ENCODE assay signal across 8 cellular contexts in genomic region chr13:40189885-40190655, GRCh38.
DNase-seq lines count a peak whose midpoint lies in the region; ATAC-seq and TF ChIP-seq lines count a peak whose summit lies in the region.

No MANE protein-coding gene starts in this region.

- no peaks in the 10 kb centered on the region for H3K36me3 Mint-ChIP-seq in GM23338 (ENCODE audit: low read depth)
- H3K36me3 Mint-ChIP-seq in activated naive CD8-positive, alpha-beta T cell treated with anti-CD3 and anti-CD28 coated beads for 36 hours, result peaks cover 7% of the 10 kb centered on the region
- no peaks in the 10 kb centered on the region for H3K36me3 Mint-ChIP-seq in natural killer cell treated with Interleukin-12 subunit alpha and Interleukin-12 subunit beta and Interleukin-15 and Interleukin-18, amount 100 ng/mL, for 72 hours

- no peaks in the 10 kb centered on the region for H3K9me2 ChIP-seq in GM23338 (ENCODE audit: insufficient read depth)

- H3K27ac ChIP-seq in GM23338 (ENCODE audit: low read depth) (no peak overlapping the region), right atrium auricular region (peak overlapping the region; percentile 63 to 84)

- intact Hi-C loops in sciatic nerve (cut with DNase I), result no loop called here

- peak overlapping the region; percentile 47; the same call in 1 of the 2 replicates for H2AFZ ChIP-seq in GM23338

- peaks cover 28% of the 10 kb centered on the region for H3K4me1 Mint-ChIP-seq in GM23338
- H3K4me1 Mint-ChIP-seq in activated naive CD8-positive, alpha-beta T cell treated with anti-CD3 and anti-CD28 coated beads for 36 hours, result peaks cover 77% of the 10 kb centered on the region
- H3K4me1 Mint-ChIP-seq in natural killer cell treated with Interleukin-12 subunit alpha and Interleukin-12 subunit beta and Interleukin-15 and Interleukin-18, amount 100 ng/mL, for 72 hours (ENCODE audit: low read depth in 2 of 2), result peaks cover 19 to 27% of the 10 kb centered on the region in 2 donors

- H3K9me3 ChIP-seq in right atrium auricular region, result no peaks in the 10 kb centered on the region

- no peak overlapping the region for H3K4me3 Mint-ChIP-seq in GM23338
- peak overlapping the region; percentile 45 for H3K4me3 Mint-ChIP-seq in activated naive CD8-positive, alpha-beta T cell treated with anti-CD3 and anti-CD28 coated beads for 36 hours
- H3K4me3 Mint-ChIP-seq in natural killer cell treated with Interleukin-12 subunit alpha and Interleukin-12 subunit beta and Interleukin-15 and Interleukin-18, amount 100 ng/mL, for 72 hours, result no peak overlapping the region

- H3K27ac Mint-ChIP-seq in GM23338, result no peak overlapping the region
- peak overlapping the region; percentile 95 for H3K27ac Mint-ChIP-seq in activated naive CD8-positive, alpha-beta T cell treated with anti-CD3 and anti-CD28 coated beads for 36 hours
- H3K27ac Mint-ChIP-seq in natural killer cell treated with Interleukin-12 subunit alpha and Interleukin-12 subunit beta and Interleukin-15 and Interleukin-18, amount 100 ng/mL, for 72 hours, result peak overlapping the region in 1 of 2 donors; percentile 70

- no peaks in the 10 kb centered on the region for H3K9me3 Mint-ChIP-seq in GM23338
- H3K9me3 Mint-ChIP-seq in activated naive CD8-positive, alpha-beta T cell treated with anti-CD3 and anti-CD28 coated beads for 36 hours, result no peaks in the 10 kb centered on the region
- H3K9me3 Mint-ChIP-seq in natural killer cell treated with Interleukin-12 subunit alpha and Interleukin-12 subunit beta and Interleukin-15 and Interleukin-18, amount 100 ng/mL, for 72 hours, result no peaks in the 10 kb centered on the region

- ATAC-seq in GM23338, result peak; percentile 46
- ATAC-seq in sciatic nerve, result peak; percentile 57
- no peak for ATAC-seq in GM19397 (IDR thresholded peaks at IDR 0.05; ENCODE audit: unreplicated experiment)
- ATAC-seq in natural killer cell treated with Interleukin-12 subunit alpha and Interleukin-12 subunit beta and Interleukin-15 and Interleukin-18, amount 100 ng/mL, for 72 hours, result no peak

- H3K27me3 Mint-ChIP-seq in GM23338 (ENCODE audit: insufficient read depth, low read depth, poor library complexity), result peaks cover 3% of the 10 kb centered on the region
- no peaks in the 10 kb centered on the region for H3K27me3 Mint-ChIP-seq in activated naive CD8-positive, alpha-beta T cell treated with anti-CD3 and anti-CD28 coated beads for 36 hours
- peaks cover 12 to 13% of the 10 kb centered on the region in 2 donors for H3K27me3 Mint-ChIP-seq in natural killer cell treated with Interleukin-12 subunit alpha and Interleukin-12 subunit beta and Interleukin-15 and Interleukin-18, amount 100 ng/mL, for 72 hours

- H3K4me3 ChIP-seq in GM23338 (no peak overlapping the region), right atrium auricular region (no peak overlapping the region)

- TF ChIP-seq CTCF in GM23338 (conservative IDR thresholded peaks at IDR 0.05; ENCODE audit: low read depth in 2 of 2) (no peak), right atrium auricular region (IDR thresholded peaks at IDR 0.05) (no peak)

- no peak overlapping the region for H3K4me2 ChIP-seq in GM23338

- H3K36me3 ChIP-seq in GM23338 (ENCODE audit: insufficient read depth) (no peaks in the 10 kb centered on the region), right atrium auricular region (no peaks in the 10 kb centered on the region)

- H4K20me1 ChIP-seq in GM23338 (replicated peaks; ENCODE audit: insufficient read depth), result no peaks in the 10 kb centered on the region

- H3K4me1 ChIP-seq in GM23338 (ENCODE audit: insufficient read depth) (peaks cover 9% of the 10 kb centered on the region; the same call in 1 of the 2 replicates), right atrium auricular region (peaks cover 0 to 43% of the 10 kb centered on the region in 2 donors)

- H3K27me3 ChIP-seq in GM23338 (ENCODE audit: insufficient read depth) (no peaks in the 10 kb centered on the region), right atrium auricular region (no peaks in the 10 kb centered on the region)

- DNase-seq in GM23338 (ENCODE audit: low spot score) (no peak), right atrium auricular region (ENCODE audit: low spot score) (no peak), sciatic nerve (ENCODE audit: low spot score) (no peak), KG1 (lab: John Stamatoyannopoulos, UW) (no peak), NCI-H2196 treated with DMSO at 0.1 percent for 48 hours (lab: John Stamatoyannopoulos, UW; ENCODE audit: unreplicated experiment) (no peak)
- no peak for DNase-seq in activated naive CD8-positive, alpha-beta T cell treated with anti-CD3 and anti-CD28 coated beads for 36 hours
- DNase-seq in natural killer cell treated with Interleukin-12 subunit alpha and Interleukin-12 subunit beta and Interleukin-15 and Interleukin-18, amount 100 ng/mL, for 72 hours (ENCODE audit: low spot score), result no peak

- no peaks in the 10 kb centered on the region for H3F3A ChIP-seq in GM23338 (replicated peaks; ENCODE audit: low read depth)

- no peaks in the 10 kb centered on the region for H3K79me2 ChIP-seq in GM23338 (replicated peaks; ENCODE audit: insufficient read depth)

TF ChIP-seq in GM23338, 12 proteins besides CTCF, POLR2A, EP300 and RAD21 (continues in another document):
- TF ChIP-seq ETS1 (IDR thresholded peaks at IDR 0.05) (no peak), ZNF114 (CRISPR knock-in tag; IDR thresholded peaks at IDR 0.05) (no peak), STAT1 (IDR thresholded peaks at IDR 0.05; ENCODE audit: unreplicated experiment) (no peak), EZH2phosphoT487 (IDR thresholded peaks at IDR 0.05; ENCODE audit: unreplicated experiment) (no peak), ZNF331 (CRISPR knock-in tag; IDR thresholded peaks at IDR 0.05; ENCODE audit: low read depth) (no peak), NANOG (IDR thresholded peaks at IDR 0.05; ENCODE audit: borderline replicate concordance) (no peak), REST (IDR thresholded peaks at IDR 0.05; ENCODE audit: unreplicated experiment) (no peak), CREB1 (CRISPR knock-in tag; IDR thresholded peaks at IDR 0.05; ENCODE audit: low read depth) (no peak)

Comparison
In these comparisons a context has a peak if more than half of its experiments do, and no peak if none do; other contexts are left out.
1. ATAC-seq: peak in GM23338 (single experiment) and sciatic nerve (single experiment); none in GM19397 (single experiment) and natural killer cell treated with Interleukin-12 subunit alpha and Interleukin-12 subunit beta and Interleukin-15 and Interleukin-18, amount 100 ng/mL, for 72 hours (0 of 2).